7 cellular contexts compared by ENCODE assay signal in the genomic region with DNA sequence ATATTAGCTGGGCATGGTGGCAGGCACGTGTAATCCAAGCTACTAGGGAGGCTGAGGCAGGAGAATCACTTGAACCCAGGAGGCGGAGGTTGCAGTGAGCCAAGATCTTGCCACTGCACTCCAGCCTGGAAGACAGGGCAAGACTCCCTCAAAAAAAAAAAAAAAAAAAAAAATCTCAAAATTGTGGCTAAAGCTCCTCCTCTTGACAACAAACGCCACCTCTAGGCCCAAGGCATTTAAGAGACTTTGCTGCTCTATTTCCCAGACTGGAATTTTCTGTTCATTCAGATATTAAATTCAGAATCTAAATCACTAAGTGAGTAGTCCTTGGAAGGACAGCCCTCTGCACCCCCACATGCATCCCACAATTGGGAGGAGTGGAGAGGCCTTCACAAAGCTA. TPM values are rescaled to one million over a fixed set of nuclear protein-coding genes. Genes with fewer than 3 reads are reported as not detected.
DNase-seq lines count a peak whose midpoint lies in the region; ATAC-seq and TF ChIP-seq lines count a peak whose summit lies in the region.

No MANE protein-coding gene starts in this region.

- H3K4me3 Mint-ChIP-seq in osteocyte (ENCODE audit: unreplicated experiment) = peak overlapping the region; percentile 89

- intact Hi-C loops in Panc1 (cut with micrococcal nuclease; ENCODE audit: unreplicated experiment) = no loop called here

- H3K4me3 ChIP-seq in GM06990 (replicated peaks; ENCODE audit: low read depth, low read length) (peak overlapping the region; percentile 18), Panc1 (ENCODE audit: low read depth in 2 of 2, low read length in 2 of 2) (peak overlapping the region; percentile 65 to 71), epithelial cell of proximal tubule (ENCODE audit: low read depth, low read length) (peak overlapping the region; percentile 89)

- peak overlapping the region; percentile 90 for H3K27ac Mint-ChIP-seq in osteocyte (ENCODE audit: unreplicated experiment)

- TF ChIP-seq CTCF in GM06990 (IDR thresholded peaks at IDR 0.05; ENCODE audit: insufficient read depth, low read length, poor library complexity, severe bottlenecking) = no peak
- no peak for TF ChIP-seq CTCF in Panc1 (IDR thresholded peaks at IDR 0.05)
- TF ChIP-seq CTCF in epithelial cell of proximal tubule (conservative IDR thresholded peaks at IDR 0.05; ENCODE audit: low read depth, low read length) = no peak
- no peak for TF ChIP-seq CTCF in osteocyte (IDR thresholded peaks at IDR 0.05)

- H3K9me3 ChIP-seq in Panc1 (ENCODE audit: control insufficient read depth, insufficient read depth, low read depth, low read length) = no peaks in the 10 kb centered on the region

- H3K36me3 ChIP-seq in GM06990 (ENCODE audit: control insufficient read depth, insufficient read depth, low read length) (peaks cover 5% of the 10 kb centered on the region), Panc1 (ENCODE audit: control insufficient read depth, insufficient read depth, low read length) (peaks cover 3% of the 10 kb centered on the region)

- no TSS peak for BruUV-seq in Panc1 (replicated peaks; lab: Mats Ljungman, UMichigan)

- POLR2A ChIA-PET in Panc1 (lab: Charles Lee) = no interaction called here

- peaks cover 46% of the 10 kb centered on the region for H3K4me1 Mint-ChIP-seq in osteocyte (ENCODE audit: unreplicated experiment)

- no peak for ATAC-seq in Panc1

- no peaks in the 10 kb centered on the region for H3K27me3 Mint-ChIP-seq in osteocyte (ENCODE audit: unreplicated experiment)

- DNase-seq in GM06990 (ENCODE audit: extremely low read depth, insufficient read length) (no peak), Panc1 (ENCODE audit: low read depth, low spot score) (no peak), epithelial cell of proximal tubule (ENCODE audit: low read depth) (no peak), osteocyte (ENCODE audit: extremely low spot score, unreplicated experiment) (no peak), NOMO-1 (lab: John Stamatoyannopoulos, UW; ENCODE audit: unreplicated experiment in 2 of 2) (no peak), NCI-H526 (lab: John Stamatoyannopoulos, UW) (no peak), COLO668 (lab: John Stamatoyannopoulos, UW; ENCODE audit: unreplicated experiment) (no peak)

- H3K4me1 ChIP-seq in Panc1 (ENCODE audit: control insufficient read depth, insufficient read depth, low read length) = peaks cover 4% of the 10 kb centered on the region

- CTCF ChIA-PET in Panc1 (lab: Charles Lee) = no interaction called here

- in situ Hi-C loops in Panc1 (cut with HindIII; ENCODE audit: low pct_unique_long_range_greater_than_20kb, low sequenced_read_pairs) = no loop called here

- no peak overlapping the region; the same call in 1 of the 2 replicates for H3K27ac ChIP-seq in Panc1 (ENCODE audit: low read length)

- H3K36me3 Mint-ChIP-seq in osteocyte (ENCODE audit: unreplicated experiment) = peaks cover 23% of the 10 kb centered on the region

- no peaks in the 10 kb centered on the region for H3K27me3 ChIP-seq in GM06990 (replicated peaks; ENCODE audit: control insufficient read depth, insufficient read depth, low read length)
- H3K27me3 ChIP-seq in Panc1 (ENCODE audit: control insufficient read depth, insufficient read depth, low read length) = no peaks in the 10 kb centered on the region

- no peaks in the 10 kb centered on the region for H3K9me3 Mint-ChIP-seq in osteocyte (ENCODE audit: unreplicated experiment)

RNA-seq across cellular contexts. Expression of a gene that starts 1.4 kb away (rescaled TPM):
- total RNA-seq in Panc1 (2021; ENCODE audit: unreplicated experiment) = 19.8 TPM
- polyA plus RNA-seq in Panc1 (2012; ENCODE audit: insufficient read length) = 17.4 TPM
- total RNA-seq in epithelial cell of proximal tubule = 8.5 and 10.1 TPM in 2 replicates
- total RNA-seq in osteocyte = 38.1 and 41.5 TPM in 2 replicates

RNA-seq across cellular contexts. Expression of a gene that starts 32.8 kb away (rescaled TPM):
- total RNA-seq in Panc1 (2021; ENCODE audit: unreplicated experiment) = 59.7 TPM
- 25.0 TPM for polyA plus RNA-seq in Panc1 (2012; ENCODE audit: insufficient read length)
- 29.2 and 47.3 TPM in 2 replicates for total RNA-seq in epithelial cell of proximal tubule
- total RNA-seq in osteocyte = 58.6 and 62.7 TPM in 2 replicates

Comparison
In these comparisons a context has a peak if more than half of its experiments do, and no peak if none do; other contexts are left out.
1. H3K4me3 ChIP-seq: peak in every context shown above with its lines; median percentile 89 in epithelial cell of proximal tubule; 68 in Panc1; 18 in GM06990.